Comparison of ENCODE assay signal across 8 cellular contexts in the genomic region with DNA sequence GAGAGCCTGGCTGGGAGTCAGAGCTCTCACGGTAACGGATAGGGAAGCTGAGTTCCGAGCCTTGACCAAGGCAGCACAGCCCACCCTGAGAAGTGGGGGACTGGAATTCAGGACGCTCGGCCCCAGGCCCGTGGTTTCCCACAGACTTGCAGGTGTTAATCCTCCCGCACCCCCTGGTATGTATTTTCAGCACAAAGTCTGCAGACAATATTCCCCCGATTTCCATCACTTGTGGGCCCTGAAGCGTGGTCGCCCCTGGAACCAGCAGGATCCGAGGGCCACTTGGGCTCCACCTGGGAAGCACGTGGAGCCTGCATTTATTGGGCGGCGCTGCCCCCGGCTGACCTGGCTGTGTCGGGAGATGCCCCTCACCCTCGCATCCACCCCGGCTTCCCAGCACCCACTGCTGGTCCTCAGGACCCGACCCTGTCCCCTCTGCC.
A peak's percentile ranks its signal among the peaks of the same experiment; 100 is the strongest.
DNase-seq lines count a peak whose midpoint lies in the region; ATAC-seq and TF ChIP-seq lines count a peak whose summit lies in the region.

No MANE protein-coding gene starts in this region.

- no peak overlapping the region for H3K27ac ChIP-seq in thymus (ENCODE audit: low read depth)

- no peaks in the 10 kb centered on the region for H3K9me3 ChIP-seq in thymus (ENCODE audit: control insufficient read depth)

- peak overlapping the region; percentile 58 for H3K27ac Mint-ChIP-seq in activated T-helper 2 cell treated with anti-CD3 and anti-CD28 coated beads, Interferon-gamma antibody, Interleukin-2, Interleukin-4, amounts not matched to agents 10 μg/mL and 5 μg/mL and 100 μg/mL, durations not matched to agents 14 hours and 24 hours and 36 hours

- no peaks in the 10 kb centered on the region for H3K36me3 Mint-ChIP-seq in activated T-cell treated with anti-CD3 and anti-CD28 coated beads, Interleukin-2, amount 50 U/mL, for 4 hours (ENCODE audit: insufficient read depth)
- peaks cover 3% of the 10 kb centered on the region for H3K36me3 Mint-ChIP-seq in activated T-helper 2 cell treated with anti-CD3 and anti-CD28 coated beads, Interferon-gamma antibody, Interleukin-2, Interleukin-4, amounts not matched to agents 10 μg/mL and 5 μg/mL and 100 μg/mL, durations not matched to agents 14 hours and 24 hours and 36 hours (ENCODE audit: low read depth)

- no peaks in the 10 kb centered on the region for H3K27me3 Mint-ChIP-seq in activated T-cell treated with anti-CD3 and anti-CD28 coated beads, Interleukin-2, amount 50 U/mL, for 4 hours (ENCODE audit: low read depth)
- H3K27me3 Mint-ChIP-seq in activated T-helper 2 cell treated with anti-CD3 and anti-CD28 coated beads, Interferon-gamma antibody, Interleukin-2, Interleukin-4, amounts not matched to agents 10 μg/mL and 5 μg/mL and 100 μg/mL, durations not matched to agents 14 hours and 24 hours and 36 hours (ENCODE audit: low read depth), result no peaks in the 10 kb centered on the region

- peak overlapping the region; percentile 82 for H3K4me3 Mint-ChIP-seq in activated T-cell treated with anti-CD3 and anti-CD28 coated beads, Interleukin-2, amount 50 U/mL, for 4 hours
- H3K4me3 Mint-ChIP-seq in activated T-helper 2 cell treated with anti-CD3 and anti-CD28 coated beads, Interferon-gamma antibody, Interleukin-2, Interleukin-4, amounts not matched to agents 10 μg/mL and 5 μg/mL and 100 μg/mL, durations not matched to agents 14 hours and 24 hours and 36 hours (ENCODE audit: low read depth), result peak overlapping the region; percentile 74

- H3K4me1 ChIP-seq in thymus (ENCODE audit: control insufficient read depth, insufficient read depth, low read length), result peaks cover 7% of the 10 kb centered on the region

- H3K9me3 Mint-ChIP-seq in activated T-cell treated with anti-CD3 and anti-CD28 coated beads, Interleukin-2, amount 50 U/mL, for 4 hours, result no peaks in the 10 kb centered on the region
- H3K9me3 Mint-ChIP-seq in activated T-helper 2 cell treated with anti-CD3 and anti-CD28 coated beads, Interferon-gamma antibody, Interleukin-2, Interleukin-4, amounts not matched to agents 10 μg/mL and 5 μg/mL and 100 μg/mL, durations not matched to agents 14 hours and 24 hours and 36 hours, result no peaks in the 10 kb centered on the region

- TF ChIP-seq CTCF in kidney epithelial cell (IDR thresholded peaks at IDR 0.05; ENCODE audit: insufficient read depth, low read length, poor library complexity, severe bottlenecking), result no peak

- H3K4me3 ChIP-seq in kidney epithelial cell (ENCODE audit: low read depth, low read length) (peak overlapping the region; percentile 44), thymus (ENCODE audit: low read length) (peak overlapping the region; percentile 62)

- 25% methylated on average over 19 of the region's 19 CpGs for WGBS in thymus

- intact Hi-C loops in activated T-helper 2 cell treated with anti-CD3 and anti-CD28 coated beads, Interferon-gamma antibody, Interleukin-2, Interleukin-4, amounts not matched to agents 10 μg/mL and 5 μg/mL and 100 μg/mL, durations not matched to agents 14 hours and 24 hours and 36 hours (cut with micrococcal nuclease), result loop anchor here (1.0 to 5.0 kb wide), 3 partner anchors 118 to 247 kb away; no protein-coding TSS in a partner anchor

- no peaks in the 10 kb centered on the region for H3K27me3 ChIP-seq in kidney epithelial cell (ENCODE audit: control insufficient read depth, insufficient read depth, low read length)
- H3K27me3 ChIP-seq in thymus (ENCODE audit: control insufficient read depth, insufficient read depth), result no peaks in the 10 kb centered on the region

- H3K36me3 ChIP-seq in kidney epithelial cell (ENCODE audit: control insufficient read depth, insufficient read depth, low read length), result no peaks in the 10 kb centered on the region
- no peaks in the 10 kb centered on the region for H3K36me3 ChIP-seq in thymus (ENCODE audit: control insufficient read depth, insufficient read depth)

- no peak for ATAC-seq in activated T-cell treated with anti-CD3 and anti-CD28 coated beads, Interleukin-2, amount 50 U/mL, for 4 hours
- ATAC-seq in HG02885 (IDR thresholded peaks at IDR 0.05; ENCODE audit: poor library complexity, unreplicated experiment) (no peak), HG02981 (IDR thresholded peaks at IDR 0.05; ENCODE audit: unreplicated experiment) (no peak)

- peaks cover 21% of the 10 kb centered on the region for H3K4me1 Mint-ChIP-seq in activated T-cell treated with anti-CD3 and anti-CD28 coated beads, Interleukin-2, amount 50 U/mL, for 4 hours (ENCODE audit: low read depth)
- peaks cover 24% of the 10 kb centered on the region for H3K4me1 Mint-ChIP-seq in activated T-helper 2 cell treated with anti-CD3 and anti-CD28 coated beads, Interferon-gamma antibody, Interleukin-2, Interleukin-4, amounts not matched to agents 10 μg/mL and 5 μg/mL and 100 μg/mL, durations not matched to agents 14 hours and 24 hours and 36 hours (ENCODE audit: low read depth)

- no peak for DNase-seq in activated T-cell treated with anti-CD3 and anti-CD28 coated beads, Interleukin-2, amount 50 U/mL, for 4 hours
- DNase-seq in activated T-cell treated with anti-CD3 and anti-CD28 coated beads for 4 hours (no peak), kidney epithelial cell (ENCODE audit: low read depth) (no peak), NCI-H526 (lab: John Stamatoyannopoulos, UW) (no peak)
- DNase-seq in activated T-helper 2 cell treated with anti-CD3 and anti-CD28 coated beads, Interferon-gamma antibody, Interleukin-2, Interleukin-4, amounts not matched to agents 10 μg/mL and 5 μg/mL and 100 μg/mL, durations not matched to agents 14 hours and 24 hours and 36 hours (ENCODE audit: low spot score), result no peak
